Comparison of ENCODE assay signal across 1 cellular context in genomic region chr10:100479059-100479458, GRCh38.
TF ChIP-seq lines count a peak whose summit lies in the region.

No MANE protein-coding gene starts in this region.

TF ChIP-seq in HEK293, 187 proteins besides CTCF, POLR2A, EP300 and RAD21 (continued from another document and continues in another):
- no peak for TF ChIP-seq ZNF600 (tag by site-specific recombination; IDR thresholded peaks at IDR 0.05)
- TF ChIP-seq ZNF792 (tag by site-specific recombination; IDR thresholded peaks at IDR 0.05): no peak
- TF ChIP-seq ZNF510 (tag by site-specific recombination; IDR thresholded peaks at IDR 0.05; ENCODE audit: insufficient replicate concordance): no peak
- 0 out of 2 replicates have a peak, but pooled peaks have one; percentile 2 for TF ChIP-seq ZNF654 (tag by site-specific recombination; IDR thresholded peaks at IDR 0.05; ENCODE audit: low read depth)
- TF ChIP-seq ZNF133 (tag by site-specific recombination; IDR thresholded peaks at IDR 0.05): no peak
- no peak for TF ChIP-seq ZNF629 (tag by site-specific recombination; IDR thresholded peaks at IDR 0.05)
- TF ChIP-seq TCF7L2 (IDR thresholded peaks at IDR 0.05; ENCODE audit: borderline replicate concordance, low read depth, low read length): no peak
- TF ChIP-seq ZNF18 (tag by site-specific recombination; IDR thresholded peaks at IDR 0.05): peak; percentile 61
- TF ChIP-seq ZBTB1 (tag by site-specific recombination; IDR thresholded peaks at IDR 0.05): no peak
- no peak for TF ChIP-seq ZNF560 (tag by site-specific recombination; IDR thresholded peaks at IDR 0.05; ENCODE audit: borderline replicate concordance)
- peak; percentile 89 for TF ChIP-seq ZNF843 (tag by site-specific recombination; IDR thresholded peaks at IDR 0.05)
- TF ChIP-seq ZNF146 (tag by site-specific recombination; IDR thresholded peaks at IDR 0.05): no peak
- TF ChIP-seq ZNF677 (tag by site-specific recombination; IDR thresholded peaks at IDR 0.05): no peak
- TF ChIP-seq ZNF37A (tag by site-specific recombination; IDR thresholded peaks at IDR 0.05): no peak
- TF ChIP-seq ZNF23 (tag by site-specific recombination; IDR thresholded peaks at IDR 0.05; ENCODE audit: borderline replicate concordance): no peak
- no peak for TF ChIP-seq ZNF169 (tag by site-specific recombination; IDR thresholded peaks at IDR 0.05)
- peak; percentile 70 for TF ChIP-seq PRDM6 (tag by site-specific recombination; IDR thresholded peaks at IDR 0.05)
- no peak for TF ChIP-seq ZNF549 (tag by site-specific recombination; IDR thresholded peaks at IDR 0.05)
- no peak for TF ChIP-seq ZFHX2 (tag by site-specific recombination; conservative IDR thresholded peaks at IDR 0.05)
- TF ChIP-seq ZNF292 (tag by site-specific recombination; IDR thresholded peaks at IDR 0.05; ENCODE audit: borderline replicate concordance, low read depth): no peak
- peak; percentile 41; the same call in 1 of the 2 replicates for TF ChIP-seq GFI1B (tag by site-specific recombination; IDR thresholded peaks at IDR 0.05)
- no peak for TF ChIP-seq ZNF791 (tag by site-specific recombination; IDR thresholded peaks at IDR 0.05)
- no peak for TF ChIP-seq ZNF16 (tag by site-specific recombination; IDR thresholded peaks at IDR 0.05; ENCODE audit: low read depth)
- no peak for TF ChIP-seq ZNF214 (tag by site-specific recombination; IDR thresholded peaks at IDR 0.05; ENCODE audit: borderline replicate concordance)
- no peak for TF ChIP-seq ZNF747 (tag by site-specific recombination; IDR thresholded peaks at IDR 0.05)
- TF ChIP-seq ZNF175 (tag by site-specific recombination; IDR thresholded peaks at IDR 0.05): no peak
- TF ChIP-seq ZNF112 (tag by site-specific recombination; IDR thresholded peaks at IDR 0.05): no peak
- 0 out of 2 replicates have a peak, but pooled peaks have one; percentile 23 for TF ChIP-seq ZBTB6 (tag by site-specific recombination; IDR thresholded peaks at IDR 0.05)
- no peak for TF ChIP-seq ZNF449 (tag by site-specific recombination; IDR thresholded peaks at IDR 0.05)
- TF ChIP-seq ZNF701 (tag by site-specific recombination; IDR thresholded peaks at IDR 0.05): no peak
- TF ChIP-seq PRDM1 (tag by site-specific recombination; IDR thresholded peaks at IDR 0.05): no peak
- no peak for TF ChIP-seq ZBTB49 (tag by site-specific recombination; IDR thresholded peaks at IDR 0.05; ENCODE audit: low read depth)
- no peak for TF ChIP-seq ZNF48 (tag by site-specific recombination; IDR thresholded peaks at IDR 0.05)
- no peak for TF ChIP-seq AEBP2 (tag by site-specific recombination; IDR thresholded peaks at IDR 0.05; ENCODE audit: borderline replicate concordance)
- TF ChIP-seq HIC1 (tag by site-specific recombination; IDR thresholded peaks at IDR 0.05): no peak
- TF ChIP-seq GLI2 (tag by site-specific recombination; IDR thresholded peaks at IDR 0.05; ENCODE audit: borderline replicate concordance, low read depth): peak; percentile 74
- TF ChIP-seq ZNF768 (tag by site-specific recombination; IDR thresholded peaks at IDR 0.05): no peak
- no peak for TF ChIP-seq ZNF530 (tag by site-specific recombination; IDR thresholded peaks at IDR 0.05; ENCODE audit: low read depth)
- no peak for TF ChIP-seq INSM2 (tag by site-specific recombination; IDR thresholded peaks at IDR 0.05)
- no peak for TF ChIP-seq PRDM10 (tag by site-specific recombination; IDR thresholded peaks at IDR 0.05)
- no peak for TF ChIP-seq ZNF391 (tag by site-specific recombination; IDR thresholded peaks at IDR 0.05; ENCODE audit: borderline replicate concordance, low read depth)
- peak; percentile 77 for TF ChIP-seq ZXDB (tag by site-specific recombination; IDR thresholded peaks at IDR 0.05)
- TF ChIP-seq ZFP41 (tag by site-specific recombination; IDR thresholded peaks at IDR 0.05; ENCODE audit: borderline replicate concordance): no peak
- no peak for TF ChIP-seq HOXD13 (CRISPR knock-in tag; IDR thresholded peaks at IDR 0.05; ENCODE audit: borderline replicate concordance)
- TF ChIP-seq ZNF10 (tag by site-specific recombination; IDR thresholded peaks at IDR 0.05): no peak
- TF ChIP-seq ZFP37 (tag by site-specific recombination; IDR thresholded peaks at IDR 0.05): no peak
- no peak for TF ChIP-seq ZNF623 (tag by site-specific recombination; IDR thresholded peaks at IDR 0.05)
- no peak for TF ChIP-seq EGR2 (tag by site-specific recombination; IDR thresholded peaks at IDR 0.05; ENCODE audit: low read depth)
- TF ChIP-seq ZNF311 (tag by site-specific recombination; IDR thresholded peaks at IDR 0.05; ENCODE audit: borderline replicate concordance): no peak
- TF ChIP-seq ZEB2 (tag by site-specific recombination; IDR thresholded peaks at IDR 0.05): no peak
- no peak for TF ChIP-seq ZNF132 (tag by site-specific recombination; IDR thresholded peaks at IDR 0.05; ENCODE audit: borderline replicate concordance)
- no peak for TF ChIP-seq ZNF404 (tag by site-specific recombination; IDR thresholded peaks at IDR 0.05)
- TF ChIP-seq SP7 (tag by site-specific recombination; IDR thresholded peaks at IDR 0.05): no peak
